In genomic region chr5:69217732-69218568, GRCh38 we compare ENCODE assay signal across 8 cellular contexts. TPM values are rescaled to one million over a fixed set of nuclear protein-coding genes. Genes with fewer than 3 reads are reported as not detected.
DNase-seq lines count a peak whose midpoint lies in the region; ATAC-seq and TF ChIP-seq lines count a peak whose summit lies in the region.

No MANE protein-coding gene starts in this region.

- H3K4me1 Mint-ChIP-seq in type B pancreatic cell (ENCODE audit: unreplicated experiment): peaks cover 4% of the 10 kb centered on the region

- no peaks in the 10 kb centered on the region for H3K9me3 Mint-ChIP-seq in type B pancreatic cell

- peaks cover 14% of the 10 kb centered on the region for H3K36me3 Mint-ChIP-seq in type B pancreatic cell

- H3K27me3 Mint-ChIP-seq in type B pancreatic cell: no peaks in the 10 kb centered on the region

- peak overlapping the region; percentile 99 for H3K4me3 Mint-ChIP-seq in type B pancreatic cell

- ATAC-seq in HG02623 (IDR thresholded peaks at IDR 0.05; ENCODE audit: unreplicated experiment): peak; percentile 91

- H3K4me3 ChIP-seq in GM12864 (ENCODE audit: low read depth, low read length): peak overlapping the region; percentile 92

- DNase-seq in GM12864 (ENCODE audit: low read depth): peak; percentile 80
- peak; percentile 90 for DNase-seq in NCI-H1092 treated with DMSO at 0.1 percent for 48 hours (lab: John Stamatoyannopoulos, UW)
- peak; percentile 87 for DNase-seq in SKM-1 treated with dmso at 0.1 percent for 144 hours (lab: John Stamatoyannopoulos, UW; ENCODE audit: unreplicated experiment)
- peak; percentile 70 for DNase-seq in activated naive CD8-positive, alpha-beta T cell treated with anti-CD3 and anti-CD28 coated beads, Interleukin-2, amount 50 U/mL, for 16 hours (ENCODE audit: low read depth, low spot score)
- DNase-seq in cardiac septum (ENCODE audit: low spot score): peak; percentile 98
- peak; percentile 93 for DNase-seq in pons (ENCODE audit: low spot score)
- DNase-seq in type B pancreatic cell (ENCODE audit: extremely low spot score, unreplicated experiment): peak; percentile 91

- intact Hi-C loops in cardiac septum (cut with DNase I): loop anchor here (1.0 kb wide), 1 partner anchor 16 kb away; the partner anchor contains the start of gene CDK7

- H3K27ac Mint-ChIP-seq in type B pancreatic cell: peak overlapping the region; percentile 99

- TF ChIP-seq CTCF in GM12864 (IDR thresholded peaks at IDR 0.05; ENCODE audit: low read depth, low read length, missing control alignments) (no peak), type B pancreatic cell (conservative IDR thresholded peaks at IDR 0.05) (peak; percentile 67)

RNA-seq across cellular contexts. Expression of gene CDK7, which starts 16.7 kb away (rescaled TPM):
- total RNA-seq in cardiac septum: 13.3 TPM
- total RNA-seq in type B pancreatic cell (ENCODE audit: low replicate concordance): 27.3 and 35.8 TPM in 2 replicates

RNA-seq across cellular contexts. Expression of gene CENPH, which starts 28.6 kb away (rescaled TPM):
- total RNA-seq in cardiac septum (2.9 TPM), type B pancreatic cell (ENCODE audit: low replicate concordance) (10.2 and 27.0 TPM in 2 replicates)

RNA-seq across cellular contexts. Expression of gene CCNB1, which starts 51.0 kb away (rescaled TPM):
- total RNA-seq in cardiac septum (2.1 TPM), type B pancreatic cell (ENCODE audit: low replicate concordance) (66.8 and 169 TPM in 2 replicates)

Comparison
In these comparisons a context has a peak if more than half of its experiments do, and no peak if none do; other contexts are left out.
1. Peak in every context shown above with its lines: DNase-seq, ATAC-seq and H3K4me3 ChIP-seq.
2. RNA of gene CCNB1, which starts 51.0 kb away (total RNA-seq): 66.8 to 169 TPM in type B pancreatic cell; 2.1 TPM in cardiac septum (single experiment); every median in the first group is over 10 times any median in the second.